9 cellular contexts compared by ENCODE assay signal in the genomic region with DNA sequence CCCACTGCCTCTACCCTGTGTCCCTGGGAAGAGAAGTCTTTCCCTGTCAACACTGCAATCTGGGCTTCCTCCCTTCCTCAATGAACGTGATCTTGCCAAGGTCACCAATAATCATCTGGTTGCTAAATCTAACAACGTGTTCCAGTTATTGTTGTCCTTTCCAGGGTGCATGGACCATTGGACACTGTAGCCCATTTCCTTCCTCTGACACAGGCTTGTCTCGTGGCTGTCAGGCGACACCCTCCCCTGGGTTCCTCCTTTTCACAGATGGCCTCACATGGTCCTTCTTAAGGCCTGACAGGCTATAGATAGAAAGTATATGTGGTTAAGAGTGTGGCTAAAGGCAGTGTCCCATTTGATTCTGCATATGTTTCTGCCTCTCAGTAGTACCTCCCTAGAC.
DNase-seq lines count a peak whose midpoint lies in the region; ATAC-seq and TF ChIP-seq lines count a peak whose summit lies in the region.
"Had no signal": no experiment of that assay in that cellular context is flagged by ENCODE, and none has a peak within 500 bp of the region (broad histone marks: within the 10 kb centered on the region; RNA-seq: fewer than 3 reads in every experiment).

No MANE protein-coding gene starts in this region.

- H3K4me1 ChIP-seq in esophagus muscularis mucosa = peaks cover 7 to 29% (median 28%) of the 10 kb centered on the region in 4 donors
- peaks cover 21 to 28% (median 26%) of the 10 kb centered on the region in 3 donors for H3K4me1 ChIP-seq in skeletal muscle tissue (ENCODE audit: control insufficient read depth in 3 of 3, insufficient read depth in 3 of 3, low read length in 3 of 3)
- peaks cover 2% of the 10 kb centered on the region for H3K4me1 ChIP-seq in smooth muscle cell (ENCODE audit: low read depth)
- H3K4me1 ChIP-seq: neural progenitor cell had no signal

- H3K9ac ChIP-seq in skeletal muscle tissue (ENCODE audit: low read depth in 1 of 3, low read length in 3 of 3) (peak overlapping the region in 1 of 3 donors; percentile 20), smooth muscle cell (ENCODE audit: low read depth) (no peak overlapping the region)
- H3K9ac ChIP-seq: neural progenitor cell had no signal

- H3K4me1 Mint-ChIP-seq in CD4-positive, alpha-beta T cell (ENCODE audit: low read depth) = peaks cover 4% of the 10 kb centered on the region

- no peaks in the 10 kb centered on the region for H3K9me3 Mint-ChIP-seq in CD4-positive, alpha-beta T cell
- H3K9me3 Mint-ChIP-seq: neural progenitor cell had no signal

- H3K36me3 ChIP-seq in esophagus muscularis mucosa (no peaks in the 10 kb centered on the region), skeletal muscle tissue (ENCODE audit: control insufficient read depth in 3 of 3, insufficient read depth in 3 of 3, low read length in 3 of 3) (no peaks in the 10 kb centered on the region), smooth muscle cell (ENCODE audit: low read depth) (no peaks in the 10 kb centered on the region)
- H3K36me3 ChIP-seq: neural progenitor cell had no signal

- H3K9me3 ChIP-seq in esophagus muscularis mucosa (no peaks in the 10 kb centered on the region), skeletal muscle tissue (ENCODE audit: control insufficient read depth in 3 of 3, low read length in 3 of 3) (no peaks in the 10 kb centered on the region), smooth muscle cell (replicated peaks; ENCODE audit: low read depth) (no peaks in the 10 kb centered on the region)
- no peaks in the 10 kb centered on the region for H3K9me3 ChIP-seq in CD4-positive, alpha-beta T cell (ENCODE audit: control insufficient read depth, low read length)

- POLR2A ChIA-PET in CD4-positive, alpha-beta T cell (lab: Charles Lee) = no interaction called here

- peak; percentile 18 for TF ChIP-seq EP300 in esophagus muscularis mucosa (IDR thresholded peaks at IDR 0.05)

- WGBS in esophagus muscularis mucosa = 60% methylated on average over 4 of the region's 4 CpGs
- WGBS in smooth muscle cell (ENCODE audit: low lambda C conversion rate) = 88% methylated on average over 4 of the region's 4 CpGs

- H3F3A ChIP-seq in smooth muscle cell (ENCODE audit: low read depth) = peaks cover 5% of the 10 kb centered on the region

- no peak overlapping the region for H3K27ac Mint-ChIP-seq in CD4-positive, alpha-beta T cell
- H3K27ac Mint-ChIP-seq: neural progenitor cell had no signal

- no peak overlapping the region for H2AFZ ChIP-seq in smooth muscle cell (ENCODE audit: low read depth)
- H2AFZ ChIP-seq: neural progenitor cell had no signal

- H3K27me3 Mint-ChIP-seq in CD4-positive, alpha-beta T cell = peaks cover 72% of the 10 kb centered on the region

- no peak overlapping the region for H3K4me3 ChIP-seq in esophagus muscularis mucosa
- no peak overlapping the region for H3K4me3 ChIP-seq in skeletal muscle tissue (ENCODE audit: low read length in 3 of 3)
- no peak overlapping the region for H3K4me3 ChIP-seq in smooth muscle cell
- H3K4me3 ChIP-seq: neural progenitor cell had no signal

- DNase-seq in esophagus muscularis mucosa (ENCODE audit: extremely low spot score) (peak; percentile 93), smooth muscle cell (lab: John Stamatoyannopoulos, UW; ENCODE audit: unreplicated experiment) (no peak), NCI-H1092 treated with DMSO at 0.1 percent for 48 hours (lab: John Stamatoyannopoulos, UW) (no peak)
- DNase-seq in stimulated activated CD4-positive, alpha-beta T cell treated with anti-CD3 and anti-CD28 coated beads, Interleukin-4, amount 100 ng/mL, for 1 hour = no peak
- no peak for DNase-seq in CD4-positive, alpha-beta T cell

- CTCF ChIA-PET in CD4-positive, alpha-beta T cell (lab: Charles Lee) = no interaction called here

- H3K27me3 ChIP-seq in esophagus muscularis mucosa (no peaks in the 10 kb centered on the region), skeletal muscle tissue (ENCODE audit: control insufficient read depth in 3 of 3, insufficient read depth in 3 of 3, low read length in 3 of 3) (peaks cover 0 to 6% (median 0%) of the 10 kb centered on the region in 3 donors), smooth muscle cell (ENCODE audit: low read depth) (no peaks in the 10 kb centered on the region)
- peaks cover 44% of the 10 kb centered on the region for H3K27me3 ChIP-seq in CD4-positive, alpha-beta T cell (ENCODE audit: control insufficient read depth, insufficient read depth, low read length)

- no peaks in the 10 kb centered on the region for H4K20me1 ChIP-seq in smooth muscle cell (ENCODE audit: low read depth)

- no peak overlapping the region for H3K4me2 ChIP-seq in smooth muscle cell
- H3K4me2 ChIP-seq: neural progenitor cell had no signal

- TF ChIP-seq CTCF in esophagus muscularis mucosa (IDR thresholded peaks at IDR 0.05) = no peak
- TF ChIP-seq CTCF in smooth muscle cell (IDR thresholded peaks at IDR 0.05; ENCODE audit: borderline replicate concordance, insufficient read depth, poor library complexity, severe bottlenecking) = no peak
- no peak for TF ChIP-seq CTCF in CD4-positive, alpha-beta T cell (IDR thresholded peaks at IDR 0.05)

- no peak for TF ChIP-seq POLR2A in esophagus muscularis mucosa (IDR thresholded peaks at IDR 0.05; ENCODE audit: low read depth)

- ATAC-seq in GM19351 (IDR thresholded peaks at IDR 0.05; ENCODE audit: unreplicated experiment) (peak; percentile 91), HG03460 (IDR thresholded peaks at IDR 0.05; ENCODE audit: unreplicated experiment) (peak; percentile 78)
- no peak for ATAC-seq in CD4-positive, alpha-beta T cell (ENCODE audit: poor library complexity)

- H3K36me3 Mint-ChIP-seq in CD4-positive, alpha-beta T cell (ENCODE audit: low read depth) = no peaks in the 10 kb centered on the region

- peaks cover 5% of the 10 kb centered on the region for H3K79me2 ChIP-seq in smooth muscle cell (ENCODE audit: low read depth)

- H3K4me3 Mint-ChIP-seq in CD4-positive, alpha-beta T cell = no peak overlapping the region
- H3K4me3 Mint-ChIP-seq: neural progenitor cell had no signal

- peak overlapping the region; percentile 8 to 88 (median 43) for H3K27ac ChIP-seq in esophagus muscularis mucosa (replicated peaks in 1 of 4)
- peak overlapping the region; percentile 53 for H3K27ac ChIP-seq in skeletal muscle tissue (ENCODE audit: low read depth, low read length)
- no peak overlapping the region for H3K27ac ChIP-seq in smooth muscle cell (ENCODE audit: low read depth)
- H3K27ac ChIP-seq in CD4-positive, alpha-beta T cell (ENCODE audit: low read depth, low read length) = no peak overlapping the region
- H3K27ac ChIP-seq: neural progenitor cell had no signal

- intact Hi-C loops in esophagus muscularis mucosa (cut with DNase I) = loop anchor here (5.0 kb wide), 1 partner anchor 189 kb away; no protein-coding TSS in a partner anchor
- intact Hi-C loops in CD4-positive, alpha-beta T cell (cut with DNase I, micrococcal nuclease) = no loop called here

Comparison
In these comparisons a context has a peak if more than half of its experiments do, and no peak if none do; other contexts are left out.
1. H3K27ac ChIP-seq: peak in esophagus muscularis mucosa (4 of 4) and skeletal muscle tissue (single experiment); none in smooth muscle cell (single experiment) and CD4-positive, alpha-beta T cell (single experiment).